ENCODE assay signal across 1 cellular context in the genomic region with DNA sequence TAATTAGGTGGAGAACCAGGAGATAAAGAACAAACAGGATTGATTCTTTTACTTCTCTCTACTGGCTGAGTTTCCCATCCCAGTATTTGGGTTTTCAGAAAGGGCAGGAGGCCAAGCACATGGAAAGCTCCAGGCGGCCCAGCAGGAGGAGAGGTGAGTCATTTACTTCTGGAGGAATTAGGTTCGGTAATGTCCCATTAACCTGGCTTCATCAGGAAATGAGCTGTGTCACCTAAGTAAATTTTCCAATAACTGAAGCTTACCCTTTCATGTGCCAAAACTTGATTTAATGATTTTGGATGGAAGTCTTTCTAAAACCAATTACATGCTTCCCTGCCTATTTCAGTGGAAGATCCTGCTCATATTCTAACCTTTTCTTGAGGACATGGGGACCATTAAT.
TF ChIP-seq lines count a peak whose summit lies in the region.

No MANE protein-coding gene starts in this region.

TF ChIP-seq in endothelial cell of umbilical vein, 7 proteins besides CTCF, POLR2A, EP300 and RAD21:
- TF ChIP-seq GATA2 (IDR thresholded peaks at IDR 0.05; ENCODE audit: insufficient read depth, insufficient read length, low read depth, low read length) (no peak), EZH2 (IDR thresholded peaks at IDR 0.05; ENCODE audit: borderline replicate concordance, low read depth, low read length, severe bottlenecking) (no peak), MYC (IDR thresholded peaks at IDR 0.05; ENCODE audit: low read depth, low read length) (no peak), FOS (IDR thresholded peaks at IDR 0.05; ENCODE audit: borderline replicate concordance, insufficient read depth, low read length) (peak; percentile 29)
